In the genomic region with DNA sequence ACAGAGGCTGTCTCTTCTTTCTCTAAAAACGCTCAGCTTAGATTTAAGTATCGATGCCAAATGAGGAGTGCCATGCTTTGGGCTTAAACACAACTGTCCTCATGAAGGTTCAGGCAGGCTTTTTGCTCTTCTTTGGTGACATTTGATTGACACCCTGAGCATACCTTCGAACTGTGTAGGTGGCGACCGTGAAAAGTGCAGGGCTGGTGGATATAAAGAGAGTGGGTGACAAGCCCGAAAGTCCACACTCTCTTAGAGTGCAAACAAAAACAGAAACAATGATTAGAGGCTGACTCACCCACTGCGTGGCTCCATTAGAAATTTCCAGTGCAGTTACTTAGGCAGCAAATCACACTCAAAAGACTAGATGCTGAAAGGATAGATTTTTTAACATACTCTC, we compare ENCODE assay signal across 19 cellular contexts.
DNase-seq lines count a peak whose midpoint lies in the region; ATAC-seq and TF ChIP-seq lines count a peak whose summit lies in the region.
"Had no signal": no experiment of that assay in that cellular context is flagged by ENCODE, and none has a peak within 500 bp of the region (broad histone marks: within the 10 kb centered on the region; RNA-seq: fewer than 3 reads in every experiment).

No MANE protein-coding gene starts in this region.

- no peaks in the 10 kb centered on the region for H3K27me3 ChIP-seq in BLaER1

- H3K4me2 ChIP-seq in BLaER1 = no peak overlapping the region

- peaks cover 18% of the 10 kb centered on the region for H3K9me3 ChIP-seq in BLaER1
- H3K9me3 ChIP-seq: mucosa of descending colon had no signal

- peaks cover 7% of the 10 kb centered on the region for H3K27me3 Mint-ChIP-seq in activated T-helper 2 cell treated with anti-CD3 and anti-CD28 coated beads, Interferon-gamma antibody, Interleukin-2, Interleukin-4, amounts not matched to agents 10 μg/mL and 5 μg/mL and 100 μg/mL, durations not matched to agents 14 hours and 24 hours and 36 hours (ENCODE audit: low read depth)
- H3K27me3 Mint-ChIP-seq: activated naive CD4-positive, alpha-beta T cell treated with anti-CD3 and anti-CD28 coated beads, Interleukin-2, amount 50 U/mL, for 24 hours had no signal

- in situ Hi-C loops in G401 (cut with HindIII; ENCODE audit: low sequenced_read_pairs) = no loop called here

- no peak for ATAC-seq in GM19023 (IDR thresholded peaks at IDR 0.05; ENCODE audit: unreplicated experiment)
- ATAC-seq: WTC11 had no signal

- peaks cover 17% of the 10 kb centered on the region for H3K4me1 ChIP-seq in BLaER1

- H3K4me1 Mint-ChIP-seq in activated T-helper 2 cell treated with anti-CD3 and anti-CD28 coated beads, Interferon-gamma antibody, Interleukin-2, Interleukin-4, amounts not matched to agents 10 μg/mL and 5 μg/mL and 100 μg/mL, durations not matched to agents 14 hours and 24 hours and 36 hours (ENCODE audit: low read depth) = peaks cover 21% of the 10 kb centered on the region
- H3K4me1 Mint-ChIP-seq: activated naive CD4-positive, alpha-beta T cell treated with anti-CD3 and anti-CD28 coated beads, Interleukin-2, amount 50 U/mL, for 24 hours; B cell had no signal

- no peak overlapping the region for H3K4me3 ChIP-seq in BLaER1
- no peak overlapping the region for H3K4me3 ChIP-seq in foreskin fibroblast (ENCODE audit: low read depth in 1 of 2, low read length in 2 of 2)
- H3K4me3 ChIP-seq: mucosa of descending colon had no signal

- TF ChIP-seq CTCF in foreskin fibroblast (IDR thresholded peaks at IDR 0.05; ENCODE audit: low read depth, low read length) = no peak

- H3K27ac ChIP-seq in BLaER1 = no peak overlapping the region

- peaks cover 3% of the 10 kb centered on the region for H3K36me3 Mint-ChIP-seq in activated T-helper 2 cell treated with anti-CD3 and anti-CD28 coated beads, Interferon-gamma antibody, Interleukin-2, Interleukin-4, amounts not matched to agents 10 μg/mL and 5 μg/mL and 100 μg/mL, durations not matched to agents 14 hours and 24 hours and 36 hours (ENCODE audit: low read depth)
- H3K36me3 Mint-ChIP-seq: activated naive CD4-positive, alpha-beta T cell treated with anti-CD3 and anti-CD28 coated beads, Interleukin-2, amount 50 U/mL, for 24 hours; WTC11 had no signal

- peak overlapping the region; percentile 8; the same call in 1 of the 2 replicates for H3K9ac ChIP-seq in BLaER1

- intact Hi-C loops in activated T-helper 2 cell treated with anti-CD3 and anti-CD28 coated beads, Interferon-gamma antibody, Interleukin-2, Interleukin-4, amounts not matched to agents 10 μg/mL and 5 μg/mL and 100 μg/mL, durations not matched to agents 14 hours and 24 hours and 36 hours (cut with micrococcal nuclease) = no loop called here

- peak; percentile 24 for DNase-seq in HCEC 1CT
- no peak for DNase-seq in activated T-helper 2 cell treated with anti-CD3 and anti-CD28 coated beads, Interferon-gamma antibody, Interleukin-2, Interleukin-4, amounts not matched to agents 10 μg/mL and 5 μg/mL and 100 μg/mL, durations not matched to agents 14 hours and 24 hours and 36 hours (ENCODE audit: low spot score)
- peak; percentile 37 to 67 for DNase-seq in foreskin fibroblast
- DNase-seq in G401 (ENCODE audit: low spot score) = no peak
- DNase-seq in NCI-H524 treated with DMSO at 0.1 percent for 48 hours (lab: John Stamatoyannopoulos, UW) = no peak
- no peak for DNase-seq in HuH-7.5 (ENCODE audit: low spot score)
- DNase-seq: activated CD8-positive, alpha-beta memory T cell treated with anti-CD3 and anti-CD28 coated beads, Interleukin-2, amount 50 U/mL, for 4 hours; central memory CD4-positive, alpha-beta T cell; DMS 273 treated with DMSO at 0.1 percent for 48 hours; head of caudate nucleus; mucosa of descending colon; NCI-H146; NCI-H446 treated with DMSO at 0.1 percent for 48 hours; occipital lobe had no signal

- no peaks in the 10 kb centered on the region for H3K36me3 ChIP-seq in BLaER1

- H3K9me3 Mint-ChIP-seq in activated T-helper 2 cell treated with anti-CD3 and anti-CD28 coated beads, Interferon-gamma antibody, Interleukin-2, Interleukin-4, amounts not matched to agents 10 μg/mL and 5 μg/mL and 100 μg/mL, durations not matched to agents 14 hours and 24 hours and 36 hours = no peaks in the 10 kb centered on the region
- H3K9me3 Mint-ChIP-seq: activated naive CD4-positive, alpha-beta T cell treated with anti-CD3 and anti-CD28 coated beads, Interleukin-2, amount 50 U/mL, for 24 hours had no signal

- H4K20me1 ChIP-seq in BLaER1 = no peaks in the 10 kb centered on the region

- H3K4me3 Mint-ChIP-seq in activated T-helper 2 cell treated with anti-CD3 and anti-CD28 coated beads, Interferon-gamma antibody, Interleukin-2, Interleukin-4, amounts not matched to agents 10 μg/mL and 5 μg/mL and 100 μg/mL, durations not matched to agents 14 hours and 24 hours and 36 hours (ENCODE audit: low read depth) = no peak overlapping the region
- H3K4me3 Mint-ChIP-seq: activated naive CD4-positive, alpha-beta T cell treated with anti-CD3 and anti-CD28 coated beads, Interleukin-2, amount 50 U/mL, for 24 hours; B cell; WTC11 had no signal

- H3K27ac Mint-ChIP-seq in activated T-helper 2 cell treated with anti-CD3 and anti-CD28 coated beads, Interferon-gamma antibody, Interleukin-2, Interleukin-4, amounts not matched to agents 10 μg/mL and 5 μg/mL and 100 μg/mL, durations not matched to agents 14 hours and 24 hours and 36 hours = peak overlapping the region; percentile 17
- H3K27ac Mint-ChIP-seq: activated naive CD4-positive, alpha-beta T cell treated with anti-CD3 and anti-CD28 coated beads, Interleukin-2, amount 50 U/mL, for 24 hours; B cell; WTC11 had no signal

Comparison
In these comparisons a context has a peak if more than half of its experiments do, and no peak if none do; other contexts are left out.
1. DNase-seq: peak in HCEC 1CT (single experiment) and foreskin fibroblast (2 of 2); none in activated T-helper 2 cell treated with anti-CD3 and anti-CD28 coated beads, Interferon-gamma antibody, Interleukin-2, Interleukin-4, amounts not matched to agents 10 μg/mL and 5 μg/mL and 100 μg/mL, durations not matched to agents 14 hours and 24 hours and 36 hours (single experiment), G401 (single experiment), NCI-H524 treated with DMSO at 0.1 percent for 48 hours (single experiment) and HuH-7.5 (single experiment).